ENCODE assay signal across 7 cellular contexts in genomic region chr19:33063356-33064116, GRCh38. TPM values are rescaled to one million over a fixed set of nuclear protein-coding genes. Genes with fewer than 3 reads are reported as not detected.
A peak's percentile ranks its signal among the peaks of the same experiment; 100 is the strongest.
DNase-seq lines count a peak whose midpoint lies in the region; ATAC-seq, FAIRE-seq and TF ChIP-seq lines count a peak whose summit lies in the region.

No MANE protein-coding gene starts in this region.

- H3K79me2 ChIP-seq in GM12878 (ENCODE audit: control insufficient read depth, insufficient read depth, low read length): no peaks in the 10 kb centered on the region; the same call in 1 of the 2 replicates

- no TSS peak for BruUV-seq in GM12878 (replicated peaks; lab: Mats Ljungman, UMichigan)

- TF ChIP-seq POLR2A in GM12891 (IDR thresholded peaks at IDR 0.05; ENCODE audit: low read depth, low read length): no peak
- TF ChIP-seq POLR2A in GM12878 (IDR thresholded peaks at IDR 0.05; ENCODE audit: low read depth, low read length): no peak

- H3K27me3 ChIP-seq in GM12878 (replicated peaks in 1 of 2; ENCODE audit: control insufficient read depth in 2 of 2, insufficient read depth in 2 of 2, low read length in 1 of 2) (no peaks in the 10 kb centered on the region; a peak in 1 of 4 replicates), stomach smooth muscle (ENCODE audit: control insufficient read depth in 1 of 2, insufficient read depth in 2 of 2, low read length in 2 of 2) (peaks cover 12 to 19% of the 10 kb centered on the region in 2 donors)

- RAD21 ChIA-PET in GM12878 (lab: Charles Lee; ENCODE audit: unreplicated experiment): no interaction called here

- POLR2A ChIA-PET in GM12878 (lab: Charles Lee): no interaction called here

- whole genome bisulfite sequencing in GM12878 (ENCODE audit: insufficient coverage, insufficient replicate concordance, low lambda C conversion rate, missing lambda C conversion rate): 18% methylated on average over 22 of the region's 38 CpGs

- TF ChIP-seq EP300 in GM12878 (IDR thresholded peaks at IDR 0.05; ENCODE audit: borderline replicate concordance in 1 of 2, control insufficient read depth in 1 of 2, low read depth in 2 of 2, low read length in 2 of 2): no peak

- H3K27ac ChIP-seq in GM12878 (ENCODE audit: control insufficient read depth, insufficient read depth) (no peak overlapping the region), stomach smooth muscle (ENCODE audit: low read length) (no peak overlapping the region)

- no peak for DNase-seq in GM12891 (ENCODE audit: insufficient read length, low spot score)
- DNase-seq in NCI-H2171 (lab: John Stamatoyannopoulos, UW): peak; percentile 11
- no peak for DNase-seq in GM12878 (ENCODE audit: low read depth, low spot score)
- DNase-seq in kidney glomerular epithelial cell (lab: John Stamatoyannopoulos, UW): peak; percentile 13

- TF ChIP-seq CTCF in GM12878 (IDR thresholded peaks at IDR 0.05 in 2 of 3, conservative IDR thresholded peaks at IDR 0.05 in 1 of 3; ENCODE audit: control insufficient read depth in 2 of 3, extremely low read depth in 1 of 3, insufficient read depth in 1 of 3, low read depth in 3 of 3, low read length in 3 of 3): no peak

- SMC1A ChIA-PET in GM12878 (lab: Charles Lee; ENCODE audit: uncharacterized antibody, unreplicated experiment): no interaction called here

- CTCF ChIA-PET in GM12878 (lab: Yijun Ruan, JAX): no interaction called here

- H3K4me1 ChIP-seq in GM12878 (ENCODE audit: control insufficient read depth, insufficient read depth, low read length) (peaks cover 7% of the 10 kb centered on the region; the same call in 1 of the 2 replicates), stomach smooth muscle (ENCODE audit: control insufficient read depth, insufficient read depth, low read length) (peaks cover 7% of the 10 kb centered on the region)

- H3K36me3 ChIP-seq in GM12878 (ENCODE audit: control insufficient read depth in 2 of 2, insufficient read depth in 2 of 2, low read length in 1 of 2): no peaks in the 10 kb centered on the region
- no peaks in the 10 kb centered on the region for H3K36me3 ChIP-seq in stomach smooth muscle (ENCODE audit: control insufficient read depth in 2 of 2, insufficient read depth in 2 of 2, low read length in 2 of 2)

- in situ Hi-C loops in GM12878 (cut with MboI): no loop called here

- no peak for TF ChIP-seq RAD21 in GM12878 (IDR thresholded peaks at IDR 0.05; ENCODE audit: insufficient read depth, low read depth, low read length)

- no peaks in the 10 kb centered on the region for H3K9me3 ChIP-seq in GM12878 (replicated peaks; ENCODE audit: control insufficient read depth, insufficient read depth, low read length)
- no peaks in the 10 kb centered on the region for H3K9me3 ChIP-seq in stomach smooth muscle (ENCODE audit: control insufficient read depth in 2 of 2, low read length in 2 of 2)

- intact Hi-C loops in GM12878 (cut with micrococcal nuclease; ENCODE audit: unreplicated experiment): no loop called here

- peak overlapping the region; percentile 74 for H3K4me3 ChIP-seq in GM12878
- H3K4me3 ChIP-seq in stomach smooth muscle (ENCODE audit: low read length in 2 of 2): peak overlapping the region; percentile 46 to 63

- H2AFZ ChIP-seq in GM12878 (ENCODE audit: control insufficient read depth, low read depth, low read length): peak overlapping the region; percentile 17

- ATAC-seq in GM12878 (peak; percentile 50), HG02970 (IDR thresholded peaks at IDR 0.05; ENCODE audit: low FRiP score, unreplicated experiment) (no peak), HG02981 (IDR thresholded peaks at IDR 0.05; ENCODE audit: unreplicated experiment) (no peak)

- peak overlapping the region; percentile 48; the same call in 1 of the 2 replicates for H3K9ac ChIP-seq in GM12878 (ENCODE audit: control insufficient read depth, insufficient read depth, low read length)
- H3K9ac ChIP-seq in stomach smooth muscle (ENCODE audit: low read length in 2 of 2): no peak overlapping the region

- H4K20me1 ChIP-seq in GM12878 (ENCODE audit: control insufficient read depth, insufficient read depth): no peaks in the 10 kb centered on the region

- FAIRE-seq in GM12891 (lab: Jason Lieb, UNC) (no peak), GM12878 (lab: Jason Lieb, UNC) (no peak)

- H3K4me2 ChIP-seq in GM12878 (ENCODE audit: control insufficient read depth, insufficient read depth): peak overlapping the region; percentile 93

TF ChIP-seq in GM12891, 5 proteins besides CTCF, POLR2A, EP300 and RAD21:
- TF ChIP-seq SPI1 (IDR thresholded peaks at IDR 0.05; ENCODE audit: low read depth, low read length) (peak; percentile 92), POU2F2 (IDR thresholded peaks at IDR 0.05; ENCODE audit: low read depth, low read length) (no peak)

TF ChIP-seq in GM12878, 131 proteins besides CTCF, POLR2A, EP300 and RAD21 (continues in another document):
- no peak for TF ChIP-seq HCFC1 (IDR thresholded peaks at IDR 0.05; ENCODE audit: low read length)
- TF ChIP-seq PRDM15 (CRISPR knock-in tag; IDR thresholded peaks at IDR 0.05): no peak

RNA-seq across cellular contexts. Expression of gene RHPN2, which starts 1.2 kb away (rescaled TPM):
- 2.5 TPM for polyA plus RNA-seq in GM12891 (2012; ENCODE audit: low read depth, missing spikeins)
- 2.5 and 2.6 TPM in 2 replicates for total RNA-seq in GM12878 (2013; cell fraction: nucleolus; rRNA removed)
- 3.6 and 4.6 TPM in 2 replicates for total RNA-seq in GM12878 (2014; rRNA removed)
- total RNA-seq in GM12878 (2014; rRNA removed; fragmentation: Illumina TruSeq; extraction: Trizol): 3.8 and 4.3 TPM in 2 replicates
- 3.6 and 4.5 TPM in 2 replicates for total RNA-seq in GM12878 (2021)
- polyA plus RNA-seq in GM12878 (2011; ENCODE audit: low read depth): 3.7 TPM
- polyA plus RNA-seq in GM12878 (2011; rRNA removed): 5.4 and 6.3 TPM in 2 replicates
- 5.5 and 5.6 TPM in 2 replicates for polyA plus RNA-seq in GM12878 (2011; cell fraction: cytosol; rRNA removed)
- polyA plus RNA-seq in GM12878 (2011; cell fraction: nucleus; rRNA removed): 2.6 and 4.8 TPM in 2 replicates
- polyA plus RNA-seq in GM12878 (2012): 3.7 and 3.9 TPM in 2 replicates
- polyA plus RNA-seq in GM12878 (2014; fragmentation: Illumina TruSeq; extraction: Trizol): 7.4 and 10.8 TPM in 2 replicates
- polyA plus RNA-seq in GM12878 (2014; fragmentation: Nextera tagmentation; extraction: Ambion mirVana): 1 to 10 TPM in 1 of 2 experiments, under 1 TPM in 1; 0.71 to 1.8 TPM
- 3.5 TPM in 2 replicates for polyA plus RNA-seq in GM12878 (2014; rRNA removed)
- polyA plus RNA-seq in GM12878 (2016; fragmentation: Nextera tagmentation; extraction: Ambion mirVana): 1 to 10 TPM; 3.1 to 3.3 TPM
- 7.1 and 9.3 TPM in 2 replicates for polyA minus RNA-seq in GM12878 (2011; rRNA and poly(A)+ RNA removed)
- 2.8 and 6.5 TPM in 2 replicates for polyA minus RNA-seq in GM12878 (2011; cell fraction: cytosol; rRNA and poly(A)+ RNA removed)
- polyA minus RNA-seq in GM12878 (2011; cell fraction: nucleus; rRNA and poly(A)+ RNA removed): 2.1 and 4.2 TPM in 2 replicates

RNA-seq across cellular contexts. Expression of gene GPATCH1, which starts 17.4 kb away (rescaled TPM):
- polyA plus RNA-seq in GM12891 (2012; ENCODE audit: low read depth, missing spikeins): 4.3 TPM
- total RNA-seq in GM12878 (2013; cell fraction: nucleolus; rRNA removed): 15.1 and 15.2 TPM in 2 replicates
- total RNA-seq in GM12878 (2014; rRNA removed) (5.9 and 6.6 TPM in 2 replicates), GM12878 (2014; rRNA removed; fragmentation: Illumina TruSeq; extraction: Trizol) (6.5 and 7.2 TPM in 2 replicates), GM12878 (2021) (5.7 and 7.2 TPM in 2 replicates)
- polyA plus RNA-seq in GM12878 (2011; ENCODE audit: low read depth): 3.9 TPM
- polyA plus RNA-seq in GM12878 (2011; rRNA removed) (7.0 and 7.8 TPM in 2 replicates), GM12878 (2014; fragmentation: Illumina TruSeq; extraction: Trizol) (7.2 and 8.4 TPM in 2 replicates), GM12878 (2014; fragmentation: Nextera tagmentation; extraction: Ambion mirVana) (1 to 10 TPM; 4.5 to 5.3 TPM), GM12878 (2014; rRNA removed) (5.9 and 6.3 TPM in 2 replicates), GM12878 (2016; fragmentation: Nextera tagmentation; extraction: Ambion mirVana) (1 to 10 TPM; 8.0 to 9.6 TPM)
- polyA plus RNA-seq in GM12878 (2011; cell fraction: cytosol; rRNA removed): 4.4 and 5.5 TPM in 2 replicates
- polyA plus RNA-seq in GM12878 (2011; cell fraction: nucleus; rRNA removed): 9.6 and 10.7 TPM in 2 replicates
- 5.1 and 5.8 TPM in 2 replicates for polyA plus RNA-seq in GM12878 (2012)
- 8.6 and 14.8 TPM in 2 replicates for polyA minus RNA-seq in GM12878 (2011; rRNA and poly(A)+ RNA removed)
- polyA minus RNA-seq in GM12878 (2011; cell fraction: cytosol; rRNA and poly(A)+ RNA removed): 2.1 and 6.3 TPM in 2 replicates
- polyA minus RNA-seq in GM12878 (2011; cell fraction: nucleus; rRNA and poly(A)+ RNA removed): 7.5 and 11.0 TPM in 2 replicates

Comparison
In these comparisons a context has a peak if more than half of its experiments do, and no peak if none do; other contexts are left out.
1. DNase-seq: peak in NCI-H2171 (single experiment) and kidney glomerular epithelial cell (single experiment); none in GM12891 (single experiment) and GM12878 (single experiment).